ENCODE assay signal across 1 cellular context in genomic region chr7:79612027-79612426, GRCh38.
TF ChIP-seq lines count a peak whose summit lies in the region.

No MANE protein-coding gene starts in this region.

TF ChIP-seq in SK-N-SH treated with all-trans-retinoic acid at 6 μM for 48 hours, 23 proteins besides CTCF, POLR2A, EP300 and RAD21 (continued from another document):
- no peak for TF ChIP-seq CSRNP3 (CRISPR knock-in tag; IDR thresholded peaks at IDR 0.05)
- no peak for TF ChIP-seq ZNF8 (CRISPR knock-in tag; IDR thresholded peaks at IDR 0.05)
TF ChIP-seq in SK-N-SH treated with all-trans-retinoic acid at 6 μM for 48 hours: peak in this region for 0.
